In genomic region chr10:48805848-48806247, GRCh38 we compare ENCODE assay signal across 16 cellular contexts.
DNase-seq lines count a peak whose midpoint lies in the region; ATAC-seq, FAIRE-seq and TF ChIP-seq lines count a peak whose summit lies in the region.
"Had no signal": no experiment of that assay in that cellular context is flagged by ENCODE, and none has a peak within 500 bp of the region (broad histone marks: within the 10 kb centered on the region; RNA-seq: fewer than 3 reads in every experiment).

No MANE protein-coding gene starts in this region.

- no peak overlapping the region; the same call in 1 of the 2 replicates for H3K18ac ChIP-seq in H1 (ENCODE audit: extremely low read depth, low read length)

- H2BK12ac ChIP-seq in H1 (ENCODE audit: low read depth, low read length) = no peak overlapping the region

- no peaks in the 10 kb centered on the region for H3K9me3 ChIP-seq in H1 (ENCODE audit: insufficient read depth in 2 of 2, low read depth in 1 of 2, low read length in 1 of 2)
- no peaks in the 10 kb centered on the region for H3K9me3 ChIP-seq in colonic mucosa
- H3K9me3 ChIP-seq: adrenal gland, MG63 had no signal

- FAIRE-seq in H1 (lab: Jason Lieb, UNC) = no peak
- FAIRE-seq: H54 had no signal

- peaks cover 6% of the 10 kb centered on the region; the same call in 1 of the 2 replicates for H3K23me2 ChIP-seq in H1 (ENCODE audit: low read depth, low read length)

- no peak overlapping the region for H2BK120ac ChIP-seq in H1 (replicated peaks; ENCODE audit: low read depth, low read length)

- H3K27me3 Mint-ChIP-seq in GM23338 (ENCODE audit: insufficient read depth, low read depth, poor library complexity) = peaks cover 10% of the 10 kb centered on the region
- H3K27me3 Mint-ChIP-seq: naive B cell had no signal

- peak; percentile 19; the same call in 1 of the 3 replicates for ATAC-seq in GM23338

- no peak overlapping the region for H4K91ac ChIP-seq in H1 (replicated peaks; ENCODE audit: insufficient read length, low read length)

- H3K9me3 Mint-ChIP-seq in GM23338 = no peaks in the 10 kb centered on the region

- H3K4me1 ChIP-seq in GM23338 (ENCODE audit: insufficient read depth) = no peaks in the 10 kb centered on the region; the same call in 1 of the 2 replicates
- H3K4me1 ChIP-seq in H1 (replicated peaks in 1 of 4; ENCODE audit: control insufficient read depth in 3 of 4, insufficient read depth in 4 of 4, low read length in 3 of 4) = peaks cover 0 to 9% (median 3%) of the 10 kb centered on the region in 4 experiments; a peak in 3 of 7 replicates
- no peaks in the 10 kb centered on the region for H3K4me1 ChIP-seq in colonic mucosa
- H3K4me1 ChIP-seq: adrenal gland had no signal

- no peaks in the 10 kb centered on the region for H3K36me3 Mint-ChIP-seq in GM23338 (ENCODE audit: low read depth)

- H3K4me3 Mint-ChIP-seq in GM23338 = no peak overlapping the region

- H3K36me3 ChIP-seq in GM23338 (ENCODE audit: insufficient read depth) = no peaks in the 10 kb centered on the region
- H3K36me3 ChIP-seq in H1 (ENCODE audit: control insufficient read depth in 2 of 4, insufficient read depth in 4 of 4, low read length in 3 of 4) = no peaks in the 10 kb centered on the region
- no peaks in the 10 kb centered on the region for H3K36me3 ChIP-seq in colonic mucosa
- H3K36me3 ChIP-seq: adrenal gland, MG63 had no signal

- H3K27ac ChIP-seq in GM23338 (ENCODE audit: low read depth) (no peak overlapping the region), H1 (ENCODE audit: low read depth, low read length) (no peak overlapping the region), colonic mucosa (no peak overlapping the region)
- H3K27ac ChIP-seq: adrenal gland had no signal

- no peak overlapping the region for H3K4me3 ChIP-seq in GM23338
- H3K4me3 ChIP-seq in H1 (ENCODE audit: extremely low read depth in 1 of 4, insufficient read depth in 2 of 4, low read depth in 3 of 4, low read length in 4 of 4) = no peak overlapping the region
- H3K4me3 ChIP-seq in colonic mucosa = no peak overlapping the region
- H3K4me3 ChIP-seq: adrenal gland, MG63 had no signal

- H2BK5ac ChIP-seq in H1 (ENCODE audit: low read depth, low read length) = no peak overlapping the region

- H3K4me2 ChIP-seq in GM23338 = no peak overlapping the region
- H3K4me2 ChIP-seq in H1 (ENCODE audit: insufficient read depth in 1 of 2, low read depth in 2 of 2, low read length in 2 of 2) = no peak overlapping the region

- H3K4ac ChIP-seq in H1 (replicated peaks; ENCODE audit: insufficient read length, low read depth, low read length) = no peak overlapping the region

- H3K79me2 ChIP-seq in GM23338 (replicated peaks; ENCODE audit: insufficient read depth) = no peaks in the 10 kb centered on the region
- H3K79me2 ChIP-seq in H1 (ENCODE audit: control insufficient read depth in 1 of 2, insufficient read depth in 2 of 2, low read length in 2 of 2) = no peaks in the 10 kb centered on the region

- no peak for TF ChIP-seq EP300 in H1 (IDR thresholded peaks at IDR 0.05; ENCODE audit: borderline replicate concordance in 1 of 2, low read depth in 2 of 2, low read length in 2 of 2)

- H2AFZ ChIP-seq in GM23338 (peak overlapping the region; percentile 86; the same call in 1 of the 2 replicates), H1 (ENCODE audit: low read length) (0 out of 2 replicates have a peak overlapping the region, but pooled peaks have one; percentile 5)

- peak overlapping the region; percentile 78; the same call in 1 of the 2 replicates for H3K27ac Mint-ChIP-seq in GM23338

- peaks cover 19% of the 10 kb centered on the region for H3K4me1 Mint-ChIP-seq in GM23338

- no peaks in the 10 kb centered on the region for H3K79me1 ChIP-seq in H1 (ENCODE audit: low read depth, low read length)

- no peak overlapping the region for H2AK5ac ChIP-seq in H1 (ENCODE audit: low read depth, low read length)

- no peaks in the 10 kb centered on the region for H3F3A ChIP-seq in GM23338 (replicated peaks; ENCODE audit: low read depth)

- DNase-seq in GM23338 (ENCODE audit: low spot score) (no peak), H1 (ENCODE audit: low read depth in 1 of 2, low spot score in 2 of 2) (no peak), middle frontal gyrus (ENCODE audit: extremely low spot score, low spot score) (peak; percentile 61), superior temporal gyrus (ENCODE audit: extremely low spot score) (peak; percentile 44), activated gamma-delta T cell (lab: John Stamatoyannopoulos, UW) (no peak), colonic mucosa (no peak)
- DNase-seq in activated CD8-positive, alpha-beta memory T cell treated with anti-CD3 and anti-CD28 coated beads, Interleukin-2, amount 50 U/mL, for 4 hours = no peak
- DNase-seq: activated CD4-positive, CD25-positive, alpha-beta regulatory T cell treated with anti-CD3 and anti-CD28 coated beads, Interleukin-2, amount 50 U/mL, for 72 hours; activated CD8-positive, alpha-beta memory T cell treated with anti-CD3 and anti-CD28 coated beads, Interleukin-2, amount 50 U/mL, for 48 hours; adrenal gland; MG63; naive B cell; NCI-H2107; NCI-H748 treated with DMSO at 0.1 percent for 48 hours; stimulated activated CD4-positive, alpha-beta T cell treated with anti-CD3 and anti-CD28 coated beads, Interleukin-4, amount 100 ng/mL, for 24 hours had no signal

- no peak for TF ChIP-seq CTCF in GM23338 (conservative IDR thresholded peaks at IDR 0.05; ENCODE audit: low read depth in 2 of 2)
- no peak for TF ChIP-seq CTCF in H1 (IDR thresholded peaks at IDR 0.05; ENCODE audit: control extremely low read depth in 1 of 3, insufficient read depth in 1 of 3, low read depth in 1 of 3, low read length in 3 of 3)
- TF ChIP-seq CTCF in colonic mucosa (IDR thresholded peaks at IDR 0.05) = no peak

- H3K9ac ChIP-seq in H1 (replicated peaks in 1 of 4; ENCODE audit: extremely low read depth in 1 of 4, low read depth in 3 of 4, low read length in 3 of 4) (no peak overlapping the region), colonic mucosa (ENCODE audit: low read depth in 2 of 2, low read length in 2 of 2) (no peak overlapping the region)

- CTCF ChIA-PET in H1 (lab: Charles Lee; ENCODE audit: partially characterized antibody) = interaction anchor here (1.3 to 1.7 kb wide), 2 partner anchors 148 to 150 kb away, joined by 4 to 6 read pairs; no protein-coding TSS in a partner anchor

- intact Hi-C loops in colonic mucosa (cut with DNase I) = no loop called here

- H3K27me3 ChIP-seq in GM23338 (ENCODE audit: insufficient read depth) (no peaks in the 10 kb centered on the region), H1 (replicated peaks in 1 of 4; ENCODE audit: control insufficient read depth in 3 of 4, extremely low read depth in 1 of 4, insufficient read depth in 3 of 4, low read length in 3 of 4) (peaks cover 0 to 4% (median 2%) of the 10 kb centered on the region in 4 experiments; a peak in 2 of 7 replicates), colonic mucosa (no peaks in the 10 kb centered on the region)
- H3K27me3 ChIP-seq: adrenal gland, MG63 had no signal

- no peak overlapping the region for H4K8ac ChIP-seq in H1 (ENCODE audit: extremely low read depth, insufficient read depth, low read length)

- POLR2A ChIA-PET in H1 (lab: Charles Lee; ENCODE audit: partially characterized antibody) = no interaction called here

- H3K9me2 ChIP-seq in GM23338 (ENCODE audit: insufficient read depth) = peaks cover 8% of the 10 kb centered on the region; the same call in 1 of the 2 replicates

- no peak overlapping the region for H3K14ac ChIP-seq in H1 (ENCODE audit: insufficient read length)

- 0 out of 2 replicates have a peak overlapping the region, but pooled peaks have one; percentile 32 for H2BK15ac ChIP-seq in H1 (ENCODE audit: low read length)

- H2BK20ac ChIP-seq in H1 (ENCODE audit: low read length) = no peak overlapping the region

- no peak for TF ChIP-seq POLR2A in H1 (IDR thresholded peaks at IDR 0.05; ENCODE audit: control extremely low read depth in 1 of 2, low read depth in 2 of 2, low read length in 2 of 2)

- TF ChIP-seq RAD21 in H1 (IDR thresholded peaks at IDR 0.05 in 1 of 2, conservative IDR thresholded peaks at IDR 0.05 in 1 of 2; ENCODE audit: low read depth in 2 of 2, low read length in 2 of 2) = no peak

- no peaks in the 10 kb centered on the region for H4K20me1 ChIP-seq in GM23338 (replicated peaks; ENCODE audit: insufficient read depth)
- peaks cover 0 to 4% of the 10 kb centered on the region in 2 experiments for H4K20me1 ChIP-seq in H1 (replicated peaks in 1 of 2; ENCODE audit: control insufficient read depth in 1 of 2, insufficient read depth in 2 of 2, low read length in 2 of 2)

- WGBS in H1 (ENCODE audit: extremely low coverage in 1 of 2, insufficient coverage in 1 of 2, insufficient read length in 1 of 2, insufficient replicate concordance in 2 of 2, low coverage in 1 of 2, low lambda C conversion rate in 2 of 2, missing lambda C conversion rate in 1 of 2), 2 experiments = 83% methylated on average over 11 of the region's 12 CpGs; no CpG with 5 or more reads in 1 of the 2 experiments

- no peak overlapping the region for H3K23ac ChIP-seq in H1 (ENCODE audit: insufficient read length)

- H3K56ac ChIP-seq in H1 (replicated peaks; ENCODE audit: insufficient read length, low read depth, low read length) = no peak overlapping the region

- no peak overlapping the region for H4K5ac ChIP-seq in H1 (ENCODE audit: insufficient read length, low read depth, low read length)

TF ChIP-seq in GM23338, 12 proteins besides CTCF, POLR2A, EP300 and RAD21 (continues in another document):
- TF ChIP-seq POLR2AphosphoS5 (IDR thresholded peaks at IDR 0.05; ENCODE audit: low read depth) (no peak), CREB1 (CRISPR knock-in tag; IDR thresholded peaks at IDR 0.05; ENCODE audit: low read depth) (no peak), JUNB (IDR thresholded peaks at IDR 0.05; ENCODE audit: unreplicated experiment) (no peak), EZH2phosphoT487 (IDR thresholded peaks at IDR 0.05; ENCODE audit: unreplicated experiment) (no peak), STAT1 (IDR thresholded peaks at IDR 0.05; ENCODE audit: unreplicated experiment) (no peak), ZNF114 (CRISPR knock-in tag; IDR thresholded peaks at IDR 0.05) (no peak)

TF ChIP-seq in H1, 55 proteins besides CTCF, POLR2A, EP300 and RAD21 (continues in another document):
- no peak for TF ChIP-seq JUND (IDR thresholded peaks at IDR 0.05; ENCODE audit: low read length)
- TF ChIP-seq SP4 (IDR thresholded peaks at IDR 0.05; ENCODE audit: low read length) = no peak
- no peak for TF ChIP-seq BRCA1 (IDR thresholded peaks at IDR 0.05; ENCODE audit: low read depth, low read length)
- no peak for TF ChIP-seq MAX (IDR thresholded peaks at IDR 0.05)
- TF ChIP-seq SIN3A (conservative IDR thresholded peaks at IDR 0.05 in 1 of 2, IDR thresholded peaks at IDR 0.05 in 1 of 2; ENCODE audit: low read depth in 1 of 2, low read length in 2 of 2) = no peak
- no peak for TF ChIP-seq CEBPB (IDR thresholded peaks at IDR 0.05; ENCODE audit: low read depth, low read length)
- TF ChIP-seq GABPA (IDR thresholded peaks at IDR 0.05; ENCODE audit: borderline replicate concordance, insufficient read depth, low read length) = no peak
- no peak for TF ChIP-seq CHD2 (IDR thresholded peaks at IDR 0.05; ENCODE audit: low read length)

Comparison
In these comparisons a context has a peak if more than half of its experiments do, and no peak if none do; other contexts are left out.
1. DNase-seq: peak in middle frontal gyrus (single experiment) and superior temporal gyrus (single experiment); none in GM23338 (single experiment), H1 (0 of 2), activated gamma-delta T cell (single experiment), colonic mucosa (single experiment) and activated CD8-positive, alpha-beta memory T cell treated with anti-CD3 and anti-CD28 coated beads, Interleukin-2, amount 50 U/mL, for 4 hours (single experiment).